In genomic region chr10:132445516-132446194, GRCh38 we compare ENCODE assay signal across 12 cellular contexts. TPM values are rescaled to one million over a fixed set of nuclear protein-coding genes. Genes with fewer than 3 reads are reported as not detected.
DNase-seq lines count a peak whose midpoint lies in the region; ATAC-seq and TF ChIP-seq lines count a peak whose summit lies in the region.
"Had no signal": no experiment of that assay in that cellular context is flagged by ENCODE, and none has a peak within 500 bp of the region (broad histone marks: within the 10 kb centered on the region; RNA-seq: fewer than 3 reads in every experiment).

No MANE protein-coding gene starts in this region.

- TF ChIP-seq CTCF in chondrocyte (IDR thresholded peaks at IDR 0.05) = no peak

- H3K36me3 ChIP-seq in trophoblast cell (ENCODE audit: control insufficient read depth in 1 of 2, insufficient read depth in 2 of 2, low read length in 2 of 2) = no peaks in the 10 kb centered on the region
- H3K36me3 ChIP-seq: heart left ventricle had no signal

- H4K91ac ChIP-seq in trophoblast cell (ENCODE audit: low read depth, low read length) = peak overlapping the region; percentile 100

- no peak overlapping the region for H4K12ac ChIP-seq in trophoblast cell (ENCODE audit: low read depth, low read length)

- no peak overlapping the region for H3K4me3 Mint-ChIP-seq in activated T-cell treated with anti-CD3 and anti-CD28 coated beads, Interleukin-2, amount 50 U/mL, for 24 hours
- no peak overlapping the region for H3K4me3 Mint-ChIP-seq in chondrocyte (ENCODE audit: unreplicated experiment)

- peak overlapping the region; percentile 31 for H3K27ac Mint-ChIP-seq in activated T-cell treated with anti-CD3 and anti-CD28 coated beads, Interleukin-2, amount 50 U/mL, for 24 hours
- peak overlapping the region; percentile 51 for H3K27ac Mint-ChIP-seq in chondrocyte (ENCODE audit: unreplicated experiment)

- ATAC-seq in GM21576 (IDR thresholded peaks at IDR 0.05; ENCODE audit: unreplicated experiment) = no peak

- in situ Hi-C loops in KBM-7 (cut with MboI; ENCODE audit: low pct_unique_long_range_greater_than_20kb, low sequenced_read_pairs) = no loop called here

- H3K79me2 ChIP-seq in trophoblast cell (ENCODE audit: control insufficient read depth, insufficient read depth, low read length, poor library complexity) = peaks cover 6% of the 10 kb centered on the region

- no peak overlapping the region for H3K14ac ChIP-seq in trophoblast cell (ENCODE audit: low read length)

- H3K27ac ChIP-seq in trophoblast cell (ENCODE audit: low read depth, low read length) = no peak overlapping the region

- H3K27me3 ChIP-seq in trophoblast cell (ENCODE audit: insufficient read depth, low read length) = no peaks in the 10 kb centered on the region
- H3K27me3 ChIP-seq: heart left ventricle had no signal

- H3K18ac ChIP-seq in trophoblast cell (ENCODE audit: low read length) = no peak overlapping the region

- H3K9me3 Mint-ChIP-seq in activated T-cell treated with anti-CD3 and anti-CD28 coated beads, Interleukin-2, amount 50 U/mL, for 24 hours = no peaks in the 10 kb centered on the region
- no peaks in the 10 kb centered on the region for H3K9me3 Mint-ChIP-seq in chondrocyte (ENCODE audit: low read depth)

- peaks cover 3% of the 10 kb centered on the region for H3K9me3 ChIP-seq in trophoblast cell (ENCODE audit: insufficient read depth, low read depth, low read length)
- H3K9me3 ChIP-seq: heart left ventricle had no signal

- no peak overlapping the region for H3K23ac ChIP-seq in trophoblast cell (ENCODE audit: low read length)

- H2BK120ac ChIP-seq in trophoblast cell (ENCODE audit: insufficient read depth, low read length, poor library complexity) = peak overlapping the region; percentile 10

- H3K4me1 ChIP-seq in trophoblast cell (ENCODE audit: control insufficient read depth in 1 of 2, insufficient read depth in 2 of 2, low read length in 2 of 2) = peaks cover 28 to 30% of the 10 kb centered on the region in 2 experiments

- peaks cover 29% of the 10 kb centered on the region for H3K79me1 ChIP-seq in trophoblast cell (ENCODE audit: low read length)

- H3K27me3 Mint-ChIP-seq in activated T-cell treated with anti-CD3 and anti-CD28 coated beads, Interleukin-2, amount 50 U/mL, for 24 hours = no peaks in the 10 kb centered on the region
- H3K27me3 Mint-ChIP-seq in chondrocyte (ENCODE audit: low read depth) = no peaks in the 10 kb centered on the region

- no peak overlapping the region for H3K9ac ChIP-seq in trophoblast cell (ENCODE audit: low read length)

- no peaks in the 10 kb centered on the region for H3K36me3 Mint-ChIP-seq in activated T-cell treated with anti-CD3 and anti-CD28 coated beads, Interleukin-2, amount 50 U/mL, for 24 hours (ENCODE audit: low read depth)
- H3K36me3 Mint-ChIP-seq in chondrocyte (ENCODE audit: low read depth) = no peaks in the 10 kb centered on the region

- no peak overlapping the region for H3K4me3 ChIP-seq in trophoblast cell (ENCODE audit: low read depth, low read length)
- H3K4me3 ChIP-seq: heart left ventricle, K562 had no signal

- no peak overlapping the region for H3K4ac ChIP-seq in trophoblast cell (ENCODE audit: low read depth, low read length)

- peak overlapping the region; percentile 99 for H2BK12ac ChIP-seq in trophoblast cell (ENCODE audit: low read length)

- no peak overlapping the region for H4K8ac ChIP-seq in trophoblast cell (ENCODE audit: low read depth, low read length)

- WGBS in trophoblast cell (ENCODE audit: extremely low coverage, insufficient coverage, insufficient read length) = no CpG with 5 or more reads among the region's 22 CpGs

- no peak overlapping the region for H3K4me2 ChIP-seq in trophoblast cell (ENCODE audit: low read length)

- DNase-seq in activated T-cell treated with anti-CD3 and anti-CD28 coated beads, Interleukin-2, amount 50 U/mL, for 24 hours = no peak
- no peak for DNase-seq in activated T-cell treated with anti-CD3 and anti-CD28 coated beads, Interleukin-2, amount 50 U/mL, for 48 hours
- peak; percentile 37 for DNase-seq in NCI-H345 treated with DMSO at 0.1 percent for 48 hours (lab: John Stamatoyannopoulos, UW; ENCODE audit: unreplicated experiment)
- DNase-seq in chondrocyte (ENCODE audit: low spot score) = no peak
- no peak for DNase-seq in trophoblast cell
- no peak for DNase-seq in GDM1 (lab: John Stamatoyannopoulos, UW)
- no peak for DNase-seq in KBM-7
- DNase-seq: activated CD8-positive, alpha-beta memory T cell treated with anti-CD3 and anti-CD28 coated beads, Interleukin-2, amount 50 U/mL, for 48 hours; NCI-H2081 treated with DMSO at 0.1 percent for 48 hours had no signal

- peak overlapping the region; percentile 14 for H2AK5ac ChIP-seq in trophoblast cell (ENCODE audit: low read length)

- no peak overlapping the region for H2AFZ ChIP-seq in trophoblast cell (ENCODE audit: insufficient read depth, low read length, poor library complexity)

- peaks cover 33% of the 10 kb centered on the region for H3K4me1 Mint-ChIP-seq in activated T-cell treated with anti-CD3 and anti-CD28 coated beads, Interleukin-2, amount 50 U/mL, for 24 hours (ENCODE audit: low read depth)
- H3K4me1 Mint-ChIP-seq in chondrocyte (ENCODE audit: low read depth) = peaks cover 36% of the 10 kb centered on the region

- H2BK5ac ChIP-seq in trophoblast cell (ENCODE audit: low read depth, low read length, poor library complexity) = no peak overlapping the region

RNA-seq across cellular contexts. Expression of gene PWWP2B, which starts 48.7 kb away (rescaled TPM):
- total RNA-seq in chondrocyte = 9.9 to 13.9 TPM (median 13.2 TPM) in 3 replicates
- polyA plus RNA-seq in trophoblast cell (2013) = 57.0 and 60.9 TPM in 2 replicates
